ENCODE assay signal across 1 cellular context in genomic region chr20:5557123-5557522, GRCh38.
TF ChIP-seq lines count a peak whose summit lies in the region.

No MANE protein-coding gene starts in this region.

TF ChIP-seq in HepG2, 621 proteins besides CTCF, POLR2A, EP300 and RAD21 (continued from another document):
- TF ChIP-seq HMGXB4 (CRISPR knock-in tag; IDR thresholded peaks at IDR 0.05; ENCODE audit: borderline replicate concordance in 1 of 2, low read depth in 1 of 2) (0 out of 4 replicates have a peak, but pooled peaks of 1 of the 2 experiments have one; percentile 30), U2AF2 (IDR thresholded peaks at IDR 0.05; ENCODE audit: low read depth, low read length) (no peak), PRDM4 (CRISPR knock-in tag; IDR thresholded peaks at IDR 0.05; ENCODE audit: borderline replicate concordance) (no peak), SSRP1 (CRISPR knock-in tag; IDR thresholded peaks at IDR 0.05) (0 out of 2 replicates have a peak, but pooled peaks have one; percentile 49), SRSF4 (IDR thresholded peaks at IDR 0.05; ENCODE audit: low read depth, low read length, poor library complexity, severe bottlenecking) (no peak), KDM1A (CRISPR knock-in tag; IDR thresholded peaks at IDR 0.05) (no peak), DNMT1 (CRISPR knock-in tag; IDR thresholded peaks at IDR 0.05) (no peak), HNF1B (CRISPR knock-in tag; IDR thresholded peaks at IDR 0.05) (no peak), HBP1 (CRISPR knock-in tag; IDR thresholded peaks at IDR 0.05; ENCODE audit: low read depth) (no peak), ZNF318 (CRISPR knock-in tag; IDR thresholded peaks at IDR 0.05) (no peak), LRRFIP1 (CRISPR knock-in tag; conservative IDR thresholded peaks at IDR 0.05) (no peak), ZNF207 (IDR thresholded peaks at IDR 0.05; ENCODE audit: borderline replicate concordance) (no peak), ZNF143 (CRISPR knock-in tag; IDR thresholded peaks at IDR 0.05) (no peak), ZBTB39 (CRISPR knock-in tag; IDR thresholded peaks at IDR 0.05) (no peak), GMEB1 (CRISPR knock-in tag; IDR thresholded peaks at IDR 0.05; ENCODE audit: borderline replicate concordance) (no peak), RXRA (CRISPR knock-in tag; IDR thresholded peaks at IDR 0.05) (no peak), AHR (CRISPR knock-in tag; IDR thresholded peaks at IDR 0.05) (no peak), ZNF274 (CRISPR knock-in tag; IDR thresholded peaks at IDR 0.05) (no peak), GPN1 (CRISPR knock-in tag; IDR thresholded peaks at IDR 0.05; ENCODE audit: borderline replicate concordance) (no peak), THAP11 (CRISPR knock-in tag; IDR thresholded peaks at IDR 0.05) (0 out of 2 replicates have a peak, but pooled peaks have one; percentile 26), ZNF784 (CRISPR knock-in tag; IDR thresholded peaks at IDR 0.05; ENCODE audit: borderline replicate concordance) (no peak), SAP130 (CRISPR knock-in tag; IDR thresholded peaks at IDR 0.05; ENCODE audit: low read depth) (0 out of 2 replicates have a peak, but pooled peaks have one; percentile 26), ZBTB7B (CRISPR knock-in tag; IDR thresholded peaks at IDR 0.05) (no peak), CREM (IDR thresholded peaks at IDR 0.05) (no peak), CREM (CRISPR knock-in tag; IDR thresholded peaks at IDR 0.05) (no peak), STAG1 (CRISPR knock-in tag; IDR thresholded peaks at IDR 0.05) (peak; percentile 98), NFE2L2 (IDR thresholded peaks at IDR 0.05; ENCODE audit: low read length) (no peak)
